ENCODE assay signal across 15 cellular contexts in the genomic region with DNA sequence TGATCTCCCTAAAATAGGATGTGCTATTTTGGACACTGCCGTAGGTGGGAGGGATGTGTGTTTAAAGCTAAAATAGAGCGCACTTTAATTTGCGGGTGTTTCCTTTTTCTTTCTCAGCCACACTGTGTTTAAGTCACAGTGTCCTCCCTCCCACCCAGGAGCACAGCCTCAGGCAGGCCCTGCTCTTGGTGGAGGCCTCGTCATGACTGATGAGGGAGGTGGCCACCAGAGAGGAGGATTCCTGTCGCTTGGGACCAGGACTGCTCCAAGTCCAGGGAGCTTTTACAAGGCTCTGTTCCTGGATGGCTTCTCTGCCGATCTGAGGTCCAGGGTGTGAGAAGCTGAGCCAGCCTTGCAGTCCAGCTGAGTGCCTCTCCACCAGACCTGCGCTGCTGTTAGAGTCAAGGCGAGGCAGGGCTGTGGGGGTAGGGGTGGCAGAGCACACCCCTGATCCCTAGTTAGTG. TPM values are rescaled to one million over a fixed set of nuclear protein-coding genes. Genes with fewer than 3 reads are reported as not detected.
DNase-seq lines count a peak whose midpoint lies in the region; ATAC-seq and TF ChIP-seq lines count a peak whose summit lies in the region.
"Had no signal": no experiment of that assay in that cellular context is flagged by ENCODE, and none has a peak within 500 bp of the region (broad histone marks: within the 10 kb centered on the region; RNA-seq: fewer than 3 reads in every experiment).

No MANE protein-coding gene starts in this region.

- 94% methylated on average over 8 of the region's 8 CpGs for WGBS in aorta, 2 donors

- peak overlapping the region; percentile 74 for H3K4me3 Mint-ChIP-seq in T-helper 2 cell treated with Interferon-gamma antibody and Interleukin-4, amounts not matched to agents 5 μg/mL and 100 μg/mL, for 36 hours
- H3K4me3 Mint-ChIP-seq in activated CD8-positive, alpha-beta T cell treated with anti-CD3 and anti-CD28 coated beads for 36 hours: peak overlapping the region; percentile 1
- peak overlapping the region; percentile 12 to 86 (median 63) for H3K4me3 Mint-ChIP-seq in naive thymus-derived CD8-positive, alpha-beta T cell
- H3K4me3 Mint-ChIP-seq: nephron progenitor cell had no signal

- H3K4me1 ChIP-seq in aorta (ENCODE audit: control insufficient read depth in 1 of 2, insufficient read depth in 2 of 2, low read length in 2 of 2): no peaks in the 10 kb centered on the region

- H3K27me3 ChIP-seq in aorta (ENCODE audit: control insufficient read depth in 1 of 2, insufficient read depth in 2 of 2, low read length in 1 of 2): no peaks in the 10 kb centered on the region
- H3K27me3 ChIP-seq: upper lobe of left lung had no signal

- no peak for ATAC-seq in activated CD8-positive, alpha-beta T cell treated with anti-CD3 and anti-CD28 coated beads for 36 hours
- no peak for ATAC-seq in naive thymus-derived CD8-positive, alpha-beta T cell
- ATAC-seq in aorta (ENCODE audit: low FRiP score) (no peak), GM21367 (IDR thresholded peaks at IDR 0.05; ENCODE audit: unreplicated experiment) (no peak)

- H3K27ac Mint-ChIP-seq in T-helper 2 cell treated with Interferon-gamma antibody and Interleukin-4, amounts not matched to agents 5 μg/mL and 100 μg/mL, for 36 hours: peak overlapping the region; percentile 87
- peak overlapping the region; percentile 91 for H3K27ac Mint-ChIP-seq in activated CD8-positive, alpha-beta T cell treated with anti-CD3 and anti-CD28 coated beads for 36 hours
- peak overlapping the region; percentile 89 to 96 (median 93) for H3K27ac Mint-ChIP-seq in naive thymus-derived CD8-positive, alpha-beta T cell

- H3K36me3 Mint-ChIP-seq in T-helper 2 cell treated with Interferon-gamma antibody and Interleukin-4, amounts not matched to agents 5 μg/mL and 100 μg/mL, for 36 hours (ENCODE audit: low read depth): peaks cover 22% of the 10 kb centered on the region
- peaks cover 6% of the 10 kb centered on the region for H3K36me3 Mint-ChIP-seq in activated CD8-positive, alpha-beta T cell treated with anti-CD3 and anti-CD28 coated beads for 36 hours (ENCODE audit: low read depth)
- peaks cover 0 to 3% (median 0%) of the 10 kb centered on the region in 3 donors for H3K36me3 Mint-ChIP-seq in naive thymus-derived CD8-positive, alpha-beta T cell

- no peaks in the 10 kb centered on the region for H3K36me3 ChIP-seq in aorta (ENCODE audit: control insufficient read depth in 1 of 2, insufficient read depth in 2 of 2, low read length in 1 of 2)
- H3K36me3 ChIP-seq: upper lobe of left lung had no signal

- no peaks in the 10 kb centered on the region for H3K9me3 Mint-ChIP-seq in T-helper 2 cell treated with Interferon-gamma antibody and Interleukin-4, amounts not matched to agents 5 μg/mL and 100 μg/mL, for 36 hours
- no peaks in the 10 kb centered on the region for H3K9me3 Mint-ChIP-seq in activated CD8-positive, alpha-beta T cell treated with anti-CD3 and anti-CD28 coated beads for 36 hours
- H3K9me3 Mint-ChIP-seq in naive thymus-derived CD8-positive, alpha-beta T cell: no peaks in the 10 kb centered on the region
- H3K9me3 Mint-ChIP-seq: nephron progenitor cell had no signal

- H3K27ac ChIP-seq in aorta (ENCODE audit: low read depth in 1 of 2, low read length in 2 of 2): no peak overlapping the region
- H3K27ac ChIP-seq: SK-N-MC, upper lobe of left lung had no signal

- peaks cover 86% of the 10 kb centered on the region for H3K4me1 Mint-ChIP-seq in T-helper 2 cell treated with Interferon-gamma antibody and Interleukin-4, amounts not matched to agents 5 μg/mL and 100 μg/mL, for 36 hours (ENCODE audit: low read depth)
- H3K4me1 Mint-ChIP-seq in activated CD8-positive, alpha-beta T cell treated with anti-CD3 and anti-CD28 coated beads for 36 hours (ENCODE audit: low read depth): peaks cover 98% of the 10 kb centered on the region
- peaks cover 56 to 100% (median 99%) of the 10 kb centered on the region in 4 donors for H3K4me1 Mint-ChIP-seq in naive thymus-derived CD8-positive, alpha-beta T cell

- no peak overlapping the region for H3K4me3 ChIP-seq in aorta (ENCODE audit: low read length in 2 of 2)
- H3K4me3 ChIP-seq: SK-N-MC, upper lobe of left lung had no signal

- CTCF ChIA-PET in activated CD8-positive, alpha-beta T cell treated with anti-CD3 and anti-CD28 coated beads for 36 hours (lab: Charles Lee): interaction anchor here (0.7 to 3.8 kb wide), 3 partner anchors 10 to 14 kb away, joined by 3 to 20 read pairs (median 19); no protein-coding TSS in a partner anchor

- intact Hi-C loops in activated CD8-positive, alpha-beta T cell treated with anti-CD3 and anti-CD28 coated beads for 36 hours (cut with micrococcal nuclease): no loop called here
- intact Hi-C loops in aorta (cut with DNase I): no loop called here

- no peaks in the 10 kb centered on the region for H3K9me3 ChIP-seq in aorta (ENCODE audit: control insufficient read depth, low read length)
- H3K9me3 ChIP-seq: Caco-2, upper lobe of left lung had no signal

- no peak for TF ChIP-seq CTCF in activated CD8-positive, alpha-beta T cell treated with anti-CD3 and anti-CD28 coated beads for 36 hours (IDR thresholded peaks at IDR 0.05)

- no peaks in the 10 kb centered on the region for H3K27me3 Mint-ChIP-seq in T-helper 2 cell treated with Interferon-gamma antibody and Interleukin-4, amounts not matched to agents 5 μg/mL and 100 μg/mL, for 36 hours (ENCODE audit: low read depth)
- H3K27me3 Mint-ChIP-seq in activated CD8-positive, alpha-beta T cell treated with anti-CD3 and anti-CD28 coated beads for 36 hours: no peaks in the 10 kb centered on the region
- no peaks in the 10 kb centered on the region for H3K27me3 Mint-ChIP-seq in naive thymus-derived CD8-positive, alpha-beta T cell

- no peak for DNase-seq in T-helper 2 cell treated with Interferon-gamma antibody and Interleukin-4, amounts not matched to agents 5 μg/mL and 100 μg/mL, for 36 hours (ENCODE audit: low spot score)
- DNase-seq in T-helper 2 cell: no peak
- DNase-seq in GDM1 (lab: John Stamatoyannopoulos, UW): peak; percentile 15
- DNase-seq in activated CD8-positive, alpha-beta T cell treated with anti-CD3 and anti-CD28 coated beads for 36 hours: no peak
- peak in 1 of 10 donors; percentile 15 for DNase-seq in naive thymus-derived CD8-positive, alpha-beta T cell
- no peak for DNase-seq in aorta
- DNase-seq in NCI-H748 treated with DMSO at 0.1 percent for 48 hours (lab: John Stamatoyannopoulos, UW): no peak
- DNase-seq: Caco-2; effector CD4-positive, alpha-beta T cell; NCI-H1092; nephron progenitor cell; stimulated activated CD4-positive, alpha-beta T cell treated with anti-CD3 and anti-CD28 coated beads, Interleukin-1b, Interleukin-23, amount 100 ng/mL, for 48 hours; upper lobe of left lung had no signal

- POLR2A ChIA-PET in activated CD8-positive, alpha-beta T cell treated with anti-CD3 and anti-CD28 coated beads for 36 hours (lab: Charles Lee): interaction anchor here (0.5 to 2.5 kb wide), 4 partner anchors 14 to 189 kb away, joined by 3 to 25 read pairs (median 6); no protein-coding TSS in a partner anchor
- POLR2A ChIA-PET in naive thymus-derived CD8-positive, alpha-beta T cell (lab: Charles Lee): interaction anchor here (0.8 to 15.8 kb wide), 4 partner anchors 10 to 31 kb away, joined by 3 to 194 read pairs (median 4); no protein-coding TSS in a partner anchor

RNA-seq across cellular contexts. Expression of a gene that starts 33.5 kb away (rescaled TPM):
- 10 to 100 TPM; 46.7 to 46.9 TPM for total RNA-seq in activated CD8-positive, alpha-beta T cell treated with anti-CD3 and anti-CD28 coated beads for 36 hours
- total RNA-seq in naive thymus-derived CD8-positive, alpha-beta T cell: 100 to 1,000 TPM; 130 to 141 TPM
- 10 to 100 TPM; 37.7 to 64.3 (median 46.3) TPM for polyA plus RNA-seq in naive thymus-derived CD8-positive, alpha-beta T cell
- 10 to 100 TPM; 36.8 to 43.4 TPM for total RNA-seq in aorta
- 1 to 10 TPM; 2.9 to 5.9 TPM for polyA plus RNA-seq in aorta

Comparison
In these comparisons a context has a peak if more than half of its experiments do, and no peak if none do; other contexts are left out.
1. H3K4me3 Mint-ChIP-seq: peak in every context shown above with its lines; median percentile 74 in T-helper 2 cell treated with Interferon-gamma antibody and Interleukin-4, amounts not matched to agents 5 μg/mL and 100 μg/mL, for 36 hours; 63 in naive thymus-derived CD8-positive, alpha-beta T cell; 1 in activated CD8-positive, alpha-beta T cell treated with anti-CD3 and anti-CD28 coated beads for 36 hours.